In genomic region chr2:7837232-7837760, GRCh38 we compare ENCODE assay signal across 20 cellular contexts.
DNase-seq lines count a peak whose midpoint lies in the region; ATAC-seq and TF ChIP-seq lines count a peak whose summit lies in the region.
"Had no signal": no experiment of that assay in that cellular context is flagged by ENCODE, and none has a peak within 500 bp of the region (broad histone marks: within the 10 kb centered on the region; RNA-seq: fewer than 3 reads in every experiment).

No MANE protein-coding gene starts in this region.

- H3K27me3 Mint-ChIP-seq in WTC11 (ENCODE audit: low read depth) = peaks cover 2% of the 10 kb centered on the region; the same call in 1 of the 2 replicates
- H3K27me3 Mint-ChIP-seq: IgD-negative memory B cell had no signal

- no peaks in the 10 kb centered on the region for H3K79me2 ChIP-seq in OCI-LY7 (ENCODE audit: insufficient read depth, low read depth, low read length)

- peak; percentile 4 to 13 for DNase-seq in NCI-H524 (lab: John Stamatoyannopoulos, UW)
- DNase-seq in NCI-H524 treated with DMSO at 0.1 percent for 48 hours (lab: John Stamatoyannopoulos, UW) = no peak
- DNase-seq in GDM1 (lab: John Stamatoyannopoulos, UW) = peak; percentile 11
- DNase-seq in OCI-LY7 (ENCODE audit: low spot score) = peak; percentile 15
- DNase-seq in islet precursor cell = peak; percentile 72
- no peak for DNase-seq in HCEC 1CT
- no peak for DNase-seq in WTC11 (ENCODE audit: low spot score)
- DNase-seq: CD8-positive, alpha-beta T cell; GF-D8; MV-4-11; NCI-H1436; NCI-H1930; NCI-H446 treated with DMSO at 0.1 percent for 48 hours; NCI-H82; PC-9 had no signal

- peaks cover 6% of the 10 kb centered on the region; the same call in 1 of the 2 replicates for H3K36me3 ChIP-seq in OCI-LY7 (ENCODE audit: insufficient read depth, low read length)

- POLR2A ChIA-PET in OCI-LY7 (lab: Charles Lee) (interaction anchor here (0.7 to 1.0 kb wide), 3 partner anchors 12 to 255 kb away, joined by 3 to 8 read pairs (median 4); no protein-coding TSS in a partner anchor), WTC11 (lab: Charles Lee) (no interaction called here)

- H3K9me3 ChIP-seq in OCI-LY7 (ENCODE audit: low read length) = peaks cover 11% of the 10 kb centered on the region; the same call in 1 of the 2 replicates

- peaks cover 46% of the 10 kb centered on the region for H3K9me3 Mint-ChIP-seq in WTC11

- H3K36me3 Mint-ChIP-seq in WTC11 = peaks cover 38% of the 10 kb centered on the region
- H3K36me3 Mint-ChIP-seq: CD8-positive, alpha-beta T cell had no signal

- ATAC-seq in GM19395 (IDR thresholded peaks at IDR 0.05; ENCODE audit: unreplicated experiment) (no peak), WTC11 (no peak; the same call in 1 of the 2 replicates)
- ATAC-seq: A549; CD8-positive, alpha-beta T cell; GM23338; HCT116 had no signal

- TF ChIP-seq CTCF in OCI-LY7 (conservative IDR thresholded peaks at IDR 0.05; ENCODE audit: low read length) (no peak), WTC11 (IDR thresholded peaks at IDR 0.05) (no peak)

- no peaks in the 10 kb centered on the region for H4K20me1 ChIP-seq in OCI-LY7 (ENCODE audit: insufficient read depth, low read length)

- no peak overlapping the region for H3K27ac ChIP-seq in OCI-LY7 (ENCODE audit: low read depth, low read length, poor library complexity, severe bottlenecking)
- H3K27ac ChIP-seq: A549, PC-9 had no signal

- H3K9me2 ChIP-seq in OCI-LY7 (ENCODE audit: insufficient read depth, low read length) = no peaks in the 10 kb centered on the region

- no TSS peak for BruUV-seq in OCI-LY7 (replicated peaks; lab: Mats Ljungman, UMichigan)

- CTCF ChIA-PET in OCI-LY7 (lab: Charles Lee; ENCODE audit: unreplicated experiment) = interaction anchor here (1.5 kb wide), 1 partner anchor 10 kb away, joined by 4 read pairs; no protein-coding TSS in a partner anchor
- CTCF ChIA-PET in WTC11 (lab: Charles Lee) = interaction anchor here (0.6 kb wide), 2 partner anchors 207 to 547 kb away, joined by 3 to 4 read pairs; no protein-coding TSS in a partner anchor

- peak overlapping the region; percentile 20; the same call in 1 of the 2 replicates for H2AFZ ChIP-seq in OCI-LY7 (ENCODE audit: low read length)
- H2AFZ ChIP-seq: GM23338, PC-9 had no signal

- H3K4me3 ChIP-seq in OCI-LY7 (ENCODE audit: low read depth, low read length, poor library complexity, severe bottlenecking) = no peak overlapping the region
- H3K4me3 ChIP-seq: A549, GM23338, PC-9 had no signal

- intact Hi-C loops in OCI-LY7 (cut with micrococcal nuclease; ENCODE audit: unreplicated experiment) = loop anchor here (5.0 kb wide), 2 partner anchors 270 to 850 kb away; no protein-coding TSS in a partner anchor

- H3K4me2 ChIP-seq in OCI-LY7 (ENCODE audit: low read length) = no peak overlapping the region
- H3K4me2 ChIP-seq: A549, GM23338, PC-9 had no signal

- H3K27ac Mint-ChIP-seq in WTC11 = no peak overlapping the region
- H3K27ac Mint-ChIP-seq: CD8-positive, alpha-beta T cell; GM23338; IgD-negative memory B cell had no signal

- H3K4me3 Mint-ChIP-seq in WTC11 = no peak overlapping the region
- H3K4me3 Mint-ChIP-seq: CD8-positive, alpha-beta T cell; GM23338; IgD-negative memory B cell had no signal

- peaks cover 21% of the 10 kb centered on the region for H3K4me1 Mint-ChIP-seq in WTC11

- peaks cover 46% of the 10 kb centered on the region for H3K4me1 ChIP-seq in OCI-LY7 (ENCODE audit: insufficient read depth, low read length, poor library complexity, severe bottlenecking)
- H3K4me1 ChIP-seq: A549 had no signal

TF ChIP-seq in WTC11, 78 proteins besides CTCF, POLR2A, EP300 and RAD21:
- TF ChIP-seq NFYB (CRISPR knock-in tag; conservative IDR thresholded peaks at IDR 0.05; ENCODE audit: low read depth) = no peak

Comparison
In these comparisons a context has a peak if more than half of its experiments do, and no peak if none do; other contexts are left out.
1. DNase-seq: peak in NCI-H524 (2 of 2), GDM1 (single experiment), OCI-LY7 (single experiment) and islet precursor cell (single experiment); none in NCI-H524 treated with DMSO at 0.1 percent for 48 hours (single experiment), HCEC 1CT (single experiment) and WTC11 (single experiment).